In the genomic region with DNA sequence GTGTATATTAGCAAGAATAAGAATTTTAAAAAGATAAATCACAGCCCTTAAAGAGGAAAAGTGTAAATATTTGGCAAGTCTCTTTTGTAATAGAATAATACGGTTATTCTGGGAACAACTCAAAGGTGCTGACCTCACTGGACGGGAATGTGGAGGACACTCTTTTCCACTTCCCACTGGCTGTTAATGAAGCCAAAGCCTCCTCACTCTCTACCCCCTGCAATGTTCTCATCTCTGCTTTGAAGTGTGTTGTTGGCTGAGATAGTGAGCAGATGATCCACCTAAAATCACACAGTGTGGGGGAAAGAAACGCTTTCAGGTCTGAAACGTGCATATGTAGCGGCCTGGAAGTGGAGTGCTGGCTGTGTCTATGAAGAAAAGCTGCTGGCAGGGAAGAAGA, we compare ENCODE assay signal across 12 cellular contexts. TPM values are rescaled to one million over a fixed set of nuclear protein-coding genes. Genes with fewer than 3 reads are reported as not detected.
DNase-seq lines count a peak whose midpoint lies in the region; ATAC-seq and TF ChIP-seq lines count a peak whose summit lies in the region.
"Had no signal": no experiment of that assay in that cellular context is flagged by ENCODE, and none has a peak within 500 bp of the region (broad histone marks: within the 10 kb centered on the region; RNA-seq: fewer than 3 reads in every experiment).

No MANE protein-coding gene starts in this region.

- no peaks in the 10 kb centered on the region for H3K9me3 ChIP-seq in lung (ENCODE audit: control insufficient read depth in 2 of 2, insufficient read depth in 1 of 2, low read length in 1 of 2)

- H3K4me3 Mint-ChIP-seq in chondrocyte (ENCODE audit: unreplicated experiment) = no peak overlapping the region
- H3K4me3 Mint-ChIP-seq: CD14-positive monocyte; naive thymus-derived CD8-positive, alpha-beta T cell had no signal

- H3K4me1 ChIP-seq in lung (ENCODE audit: control insufficient read depth in 2 of 2, insufficient read depth in 2 of 2, low read length in 2 of 2) = peaks cover 0 to 9% of the 10 kb centered on the region in 2 donors

- ATAC-seq in lung (ENCODE audit: insufficient read depth, low FRiP score) (peak; percentile 76), HG03097 (IDR thresholded peaks at IDR 0.05; ENCODE audit: low FRiP score, unreplicated experiment) (no peak), GM19328 (IDR thresholded peaks at IDR 0.05; ENCODE audit: unreplicated experiment) (no peak)
- ATAC-seq: naive thymus-derived CD8-positive, alpha-beta T cell had no signal

- in situ Hi-C loops in ACHN (cut with HindIII; ENCODE audit: low pct_ligation_motif_present, low pct_unique_long_range_greater_than_20kb, low sequenced_read_pairs) = no loop called here

- peak overlapping the region; percentile 75 for H3K27ac Mint-ChIP-seq in chondrocyte (ENCODE audit: unreplicated experiment)

- H3K27me3 Mint-ChIP-seq in chondrocyte (ENCODE audit: low read depth) = no peaks in the 10 kb centered on the region
- H3K27me3 Mint-ChIP-seq: naive thymus-derived CD8-positive, alpha-beta T cell had no signal

- peaks cover 57% of the 10 kb centered on the region for H3K4me1 Mint-ChIP-seq in chondrocyte (ENCODE audit: low read depth)

- no peaks in the 10 kb centered on the region for H3K9me3 Mint-ChIP-seq in chondrocyte (ENCODE audit: low read depth)
- H3K9me3 Mint-ChIP-seq: naive thymus-derived CD8-positive, alpha-beta T cell had no signal

- TF ChIP-seq CTCF in chondrocyte (IDR thresholded peaks at IDR 0.05) (no peak), lung (IDR thresholded peaks at IDR 0.05; ENCODE audit: control extremely low read depth, extremely low read depth) (no peak)

- H3K4me3 ChIP-seq in lung = no peak overlapping the region

- peak overlapping the region in 1 of 2 donors; percentile 74 for H3K27ac ChIP-seq in lung (ENCODE audit: low read depth in 1 of 2, low read length in 1 of 2)

- H3K36me3 ChIP-seq in lung (ENCODE audit: control insufficient read depth in 2 of 2, insufficient read depth in 2 of 2, low read length in 2 of 2) = peaks cover 0 to 22% of the 10 kb centered on the region in 2 donors

- 59 to 66% methylated on average over 5 of the region's 5 CpGs for WGBS in lung, 2 donors

- H3K27me3 ChIP-seq in lung (ENCODE audit: control insufficient read depth, insufficient read depth) = no peaks in the 10 kb centered on the region

- H3K36me3 Mint-ChIP-seq in chondrocyte (ENCODE audit: low read depth) = peaks cover 4% of the 10 kb centered on the region

- DNase-seq in ACHN (peak; percentile 73), LHCN-M2 (ENCODE audit: low read depth) (peak; percentile 78), chondrocyte (ENCODE audit: low spot score) (no peak), lung (ENCODE audit: low spot score) (peak; percentile 64), SW480 (ENCODE audit: low spot score) (no peak), NCI-H69 (lab: John Stamatoyannopoulos, UW) (no peak)
- DNase-seq: activated CD8-positive, alpha-beta memory T cell treated with anti-CD3 and anti-CD28 coated beads, Interleukin-2, amount 50 U/mL, for 48 hours; MM.1S; naive thymus-derived CD8-positive, alpha-beta T cell had no signal

RNA-seq across cellular contexts. Expression of gene SEL1L3, which starts 49.1 kb away (rescaled TPM):
- 3.9 and 5.0 TPM in 2 replicates for total RNA-seq in LHCN-M2 (2014; rRNA removed)
- polyA plus RNA-seq in LHCN-M2 (2012) = 7.6 TPM
- total RNA-seq in chondrocyte = 30.3 to 33.5 TPM (median 31.1 TPM) in 3 replicates
- 10 to 100 TPM; 75.8 to 93.3 TPM for total RNA-seq in lung
- 10 to 100 TPM; 29.2 to 38.3 TPM for polyA plus RNA-seq in lung

Comparison
In these comparisons a context has a peak if more than half of its experiments do, and no peak if none do; other contexts are left out.
1. DNase-seq: peak in ACHN (single experiment), LHCN-M2 (single experiment) and lung (single experiment); none in chondrocyte (single experiment), SW480 (single experiment) and NCI-H69 (single experiment).